Comparison of ENCODE assay signal across 6 cellular contexts in genomic region chr16:58148099-58148498, GRCh38.
"Had no signal": no experiment of that assay in that cellular context is flagged by ENCODE, and none has a peak within 500 bp of the region (broad histone marks: within the 10 kb centered on the region; RNA-seq: fewer than 3 reads in every experiment).

No MANE protein-coding gene starts in this region.

- H3K27ac Mint-ChIP-seq: IgD-negative memory B cell had no signal

- H3K27me3 Mint-ChIP-seq: IgD-negative memory B cell had no signal

- H3K27ac ChIP-seq: GM23248 had no signal

- H3K4me1 ChIP-seq: HAP-1 had no signal

- H3K4me3 Mint-ChIP-seq: IgD-negative memory B cell had no signal

- H3K4me3 ChIP-seq: GM23248, HAP-1 had no signal

- DNase-seq: GM23248, H7, Kasumi-1, KG1 had no signal

- H3K4me1 Mint-ChIP-seq: IgD-negative memory B cell had no signal

- H3K36me3 ChIP-seq: HAP-1 had no signal

- H2AFZ ChIP-seq: GM23248 had no signal

- H3K9me3 ChIP-seq: HAP-1 had no signal

- H3K9ac ChIP-seq: GM23248 had no signal
